ENCODE assay signal across 28 cellular contexts in genomic region chr2:59173325-59173724, GRCh38.
"Had no signal": no experiment of that assay in that cellular context is flagged by ENCODE, and none has a peak within 500 bp of the region (broad histone marks: within the 10 kb centered on the region; RNA-seq: fewer than 3 reads in every experiment).

No MANE protein-coding gene starts in this region.

- DNase-seq: colonic mucosa; cortex of kidney; dermis blood vessel endothelial cell; dorsolateral prefrontal cortex; effector CD4-positive, alpha-beta T cell; effector CD8-positive, alpha-beta T cell; effector memory CD4-positive, alpha-beta T cell; effector memory CD8-positive, alpha-beta T cell; endodermal cell; erythroblast; esophagus squamous epithelium; foreskin fibroblast; foreskin keratinocyte; foreskin melanocyte; gastrocnemius medialis; glutamatergic neuron; head of caudate nucleus; heart left ventricle; heart right ventricle had no signal

- H3K4me1 ChIP-seq: colonic mucosa, esophagus muscularis mucosa, esophagus squamous epithelium, foreskin keratinocyte, gastrocnemius medialis, gastroesophageal sphincter, heart left ventricle, heart right ventricle had no signal

- H3K9me3 ChIP-seq: colonic mucosa, esophagus muscularis mucosa, esophagus squamous epithelium, gastrocnemius medialis, gastroesophageal sphincter, heart left ventricle, heart right ventricle had no signal

- H3K36me3 ChIP-seq: colonic mucosa, esophagus muscularis mucosa, esophagus squamous epithelium, gastrocnemius medialis, gastroesophageal sphincter, heart left ventricle, heart right ventricle had no signal

- H3K27ac ChIP-seq: colonic mucosa, coronary artery, dorsolateral prefrontal cortex, epithelial cell of prostate, esophagus muscularis mucosa, esophagus squamous epithelium, foreskin keratinocyte, gastrocnemius medialis, gastroesophageal sphincter, heart left ventricle, heart right ventricle had no signal

- H3K4me3 ChIP-seq: colonic mucosa, coronary artery, dorsolateral prefrontal cortex, esophagus muscularis mucosa, esophagus squamous epithelium, gastrocnemius medialis, gastroesophageal sphincter, heart left ventricle, heart right ventricle had no signal

- FAIRE-seq: colon, endometrium, endothelial cell of umbilical vein, frontal cortex had no signal

- H3K27me3 ChIP-seq: colonic mucosa, dorsolateral prefrontal cortex, esophagus muscularis mucosa, esophagus squamous epithelium, foreskin keratinocyte, gastrocnemius medialis, gastroesophageal sphincter, heart left ventricle, heart right ventricle had no signal

- ATAC-seq: effector memory CD8-positive, alpha-beta T cell; esophagus mucosa; foreskin keratinocyte; gastrocnemius medialis; gastroesophageal sphincter; heart left ventricle; heart right ventricle had no signal
